1 cellular context compared by ENCODE assay signal in the genomic region with DNA sequence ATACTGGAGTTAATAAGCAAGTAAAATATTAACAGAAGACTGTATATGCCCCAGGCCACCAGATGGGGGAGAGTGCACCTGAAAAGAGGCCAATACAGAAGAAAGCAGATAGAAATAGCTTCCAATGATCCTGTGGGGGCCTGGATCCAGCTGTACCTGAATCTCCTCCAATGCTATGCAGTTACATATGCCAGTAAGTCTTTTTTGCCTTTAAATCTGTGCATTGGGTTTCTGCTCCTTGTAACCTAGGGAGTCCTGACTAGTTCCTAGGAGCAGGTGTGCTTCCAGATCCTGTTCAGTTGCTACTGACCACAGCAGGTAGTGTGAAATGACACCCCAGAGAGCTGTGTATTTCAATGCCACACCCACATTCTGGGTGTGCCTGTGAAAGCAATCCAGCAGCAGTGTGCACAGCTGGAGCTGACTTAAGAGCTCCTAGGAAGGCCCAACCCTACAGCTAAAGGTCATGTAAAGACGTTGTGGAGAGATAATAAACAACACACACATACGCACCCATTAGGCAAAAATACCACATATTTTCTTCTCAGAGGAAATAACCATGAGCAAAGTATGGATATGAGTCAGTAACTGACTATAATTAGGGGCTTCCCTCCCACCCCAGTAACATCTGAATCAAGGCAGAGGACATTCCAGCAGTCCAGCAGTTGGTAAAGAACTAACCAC.
A peak's percentile ranks its signal among the peaks of the same experiment; 100 is the strongest.
TF ChIP-seq lines count a peak whose summit lies in the region.

No MANE protein-coding gene starts in this region.

TF ChIP-seq in GM12878, 131 proteins besides CTCF, POLR2A, EP300 and RAD21 (continued from another document and continues in another):
- no peak for TF ChIP-seq BRCA1 (IDR thresholded peaks at IDR 0.05; ENCODE audit: low read depth, low read length)
- TF ChIP-seq MTA2 (IDR thresholded peaks at IDR 0.05; ENCODE audit: low read depth): peak; percentile 98
- TF ChIP-seq, protein P1, sequence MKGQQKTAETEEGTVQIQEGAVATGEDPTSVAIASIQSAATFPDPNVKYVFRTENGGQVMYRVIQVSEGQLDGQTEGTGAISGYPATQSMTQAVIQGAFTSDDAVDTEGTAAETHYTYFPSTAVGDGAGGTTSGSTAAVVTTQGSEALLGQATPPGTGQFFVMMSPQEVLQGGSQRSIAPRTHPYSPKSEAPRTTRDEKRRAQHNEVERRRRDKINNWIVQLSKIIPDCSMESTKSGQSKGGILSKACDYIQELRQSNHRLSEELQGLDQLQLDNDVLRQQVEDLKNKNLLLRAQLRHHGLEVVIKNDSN (IDR thresholded peaks at IDR 0.05; ENCODE audit: borderline replicate concordance, extremely low read length, insufficient read depth, low read depth, low read length): no peak
- no peak for TF ChIP-seq ZNF274 (IDR thresholded peaks at IDR 0.05; ENCODE audit: insufficient read depth, insufficient read length)
- TF ChIP-seq MXI1 (IDR thresholded peaks at IDR 0.05; ENCODE audit: low read depth, low read length): no peak
- peak; percentile 97 to 98 for TF ChIP-seq IKZF2 (IDR thresholded peaks at IDR 0.05)
- no peak for TF ChIP-seq SUPT20H (IDR thresholded peaks at IDR 0.05; ENCODE audit: borderline replicate concordance, control insufficient read depth, low read depth, low read length)
- TF ChIP-seq, protein P2, sequence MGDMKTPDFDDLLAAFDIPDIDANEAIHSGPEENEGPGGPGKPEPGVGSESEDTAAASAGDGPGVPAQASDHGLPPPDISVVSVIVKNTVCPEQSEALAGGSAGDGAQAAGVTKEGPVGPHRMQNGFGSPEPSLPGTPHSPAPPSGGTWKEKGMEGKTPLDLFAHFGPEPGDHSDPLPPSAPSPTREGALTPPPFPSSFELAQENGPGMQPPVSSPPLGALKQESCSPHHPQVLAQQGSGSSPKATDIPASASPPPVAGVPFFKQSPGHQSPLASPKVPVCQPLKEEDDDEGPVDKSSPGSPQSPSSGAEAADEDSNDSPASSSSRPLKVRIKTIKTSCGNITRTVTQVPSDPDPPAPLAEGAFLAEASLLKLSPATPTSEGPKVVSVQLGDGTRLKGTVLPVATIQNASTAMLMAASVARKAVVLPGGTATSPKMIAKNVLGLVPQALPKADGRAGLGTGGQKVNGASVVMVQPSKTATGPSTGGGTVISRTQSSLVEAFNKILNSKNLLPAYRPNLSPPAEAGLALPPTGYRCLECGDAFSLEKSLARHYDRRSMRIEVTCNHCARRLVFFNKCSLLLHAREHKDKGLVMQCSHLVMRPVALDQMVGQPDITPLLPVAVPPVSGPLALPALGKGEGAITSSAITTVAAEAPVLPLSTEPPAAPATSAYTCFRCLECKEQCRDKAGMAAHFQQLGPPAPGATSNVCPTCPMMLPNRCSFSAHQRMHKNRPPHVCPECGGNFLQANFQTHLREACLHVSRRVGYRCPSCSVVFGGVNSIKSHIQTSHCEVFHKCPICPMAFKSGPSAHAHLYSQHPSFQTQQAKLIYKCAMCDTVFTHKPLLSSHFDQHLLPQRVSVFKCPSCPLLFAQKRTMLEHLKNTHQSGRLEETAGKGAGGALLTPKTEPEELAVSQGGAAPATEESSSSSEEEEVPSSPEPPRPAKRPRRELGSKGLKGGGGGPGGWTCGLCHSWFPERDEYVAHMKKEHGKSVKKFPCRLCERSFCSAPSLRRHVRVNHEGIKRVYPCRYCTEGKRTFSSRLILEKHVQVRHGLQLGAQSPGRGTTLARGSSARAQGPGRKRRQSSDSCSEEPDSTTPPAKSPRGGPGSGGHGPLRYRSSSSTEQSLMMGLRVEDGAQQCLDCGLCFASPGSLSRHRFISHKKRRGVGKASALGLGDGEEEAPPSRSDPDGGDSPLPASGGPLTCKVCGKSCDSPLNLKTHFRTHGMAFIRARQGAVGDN (IDR thresholded peaks at IDR 0.05): no peak
- peak; percentile 91 for TF ChIP-seq MEF2A (IDR thresholded peaks at IDR 0.05; ENCODE audit: insufficient read depth, low read depth, low read length)
- no peak for TF ChIP-seq TARDBP (IDR thresholded peaks at IDR 0.05; ENCODE audit: borderline replicate concordance)
- TF ChIP-seq BACH1 (IDR thresholded peaks at IDR 0.05; ENCODE audit: borderline replicate concordance): peak; percentile 86
- TF ChIP-seq CBX5 (IDR thresholded peaks at IDR 0.05; ENCODE audit: low read depth): peak; percentile 62; the same call in 1 of the 2 replicates
- TF ChIP-seq CHD4 (IDR thresholded peaks at IDR 0.05): no peak
- TF ChIP-seq ZNF207 (IDR thresholded peaks at IDR 0.05; ENCODE audit: borderline replicate concordance): no peak
- no peak for TF ChIP-seq YBX1 (IDR thresholded peaks at IDR 0.05)
- no peak for TF ChIP-seq RFX5 (IDR thresholded peaks at IDR 0.05; ENCODE audit: low read depth, low read length)
- 0 out of 2 replicates have a peak, but pooled peaks have one; percentile 70 for TF ChIP-seq TCF12 (IDR thresholded peaks at IDR 0.05; ENCODE audit: low read depth, low read length)
- TF ChIP-seq SREBF1 (IDR thresholded peaks at IDR 0.05; ENCODE audit: low read length): no peak; the same call in 1 of the 2 replicates
- TF ChIP-seq SREBF2 (IDR thresholded peaks at IDR 0.05; ENCODE audit: low read length): no peak
- no peak for TF ChIP-seq EGR1 (IDR thresholded peaks at IDR 0.05; ENCODE audit: borderline replicate concordance in 1 of 2, low read depth in 2 of 2, low read length in 2 of 2)
- peak; percentile 76 for TF ChIP-seq GATAD2B (conservative IDR thresholded peaks at IDR 0.05; ENCODE audit: low read depth)
- TF ChIP-seq PAX5 (IDR thresholded peaks at IDR 0.05; ENCODE audit: borderline replicate concordance, low read depth, low read length): peak; percentile 82
- TF ChIP-seq SKIL (IDR thresholded peaks at IDR 0.05; ENCODE audit: low read depth, poor library complexity, severe bottlenecking): peak; percentile 89
- TF ChIP-seq SMC3 (IDR thresholded peaks at IDR 0.05; ENCODE audit: borderline replicate concordance, low read length): no peak; the same call in 1 of the 2 replicates
- TF ChIP-seq POU2F2 (IDR thresholded peaks at IDR 0.05; ENCODE audit: borderline replicate concordance, low read depth, low read length): peak; percentile 93
- TF ChIP-seq SMAD5 (IDR thresholded peaks at IDR 0.05; ENCODE audit: low read depth): no peak
- TF ChIP-seq, protein P3, sequence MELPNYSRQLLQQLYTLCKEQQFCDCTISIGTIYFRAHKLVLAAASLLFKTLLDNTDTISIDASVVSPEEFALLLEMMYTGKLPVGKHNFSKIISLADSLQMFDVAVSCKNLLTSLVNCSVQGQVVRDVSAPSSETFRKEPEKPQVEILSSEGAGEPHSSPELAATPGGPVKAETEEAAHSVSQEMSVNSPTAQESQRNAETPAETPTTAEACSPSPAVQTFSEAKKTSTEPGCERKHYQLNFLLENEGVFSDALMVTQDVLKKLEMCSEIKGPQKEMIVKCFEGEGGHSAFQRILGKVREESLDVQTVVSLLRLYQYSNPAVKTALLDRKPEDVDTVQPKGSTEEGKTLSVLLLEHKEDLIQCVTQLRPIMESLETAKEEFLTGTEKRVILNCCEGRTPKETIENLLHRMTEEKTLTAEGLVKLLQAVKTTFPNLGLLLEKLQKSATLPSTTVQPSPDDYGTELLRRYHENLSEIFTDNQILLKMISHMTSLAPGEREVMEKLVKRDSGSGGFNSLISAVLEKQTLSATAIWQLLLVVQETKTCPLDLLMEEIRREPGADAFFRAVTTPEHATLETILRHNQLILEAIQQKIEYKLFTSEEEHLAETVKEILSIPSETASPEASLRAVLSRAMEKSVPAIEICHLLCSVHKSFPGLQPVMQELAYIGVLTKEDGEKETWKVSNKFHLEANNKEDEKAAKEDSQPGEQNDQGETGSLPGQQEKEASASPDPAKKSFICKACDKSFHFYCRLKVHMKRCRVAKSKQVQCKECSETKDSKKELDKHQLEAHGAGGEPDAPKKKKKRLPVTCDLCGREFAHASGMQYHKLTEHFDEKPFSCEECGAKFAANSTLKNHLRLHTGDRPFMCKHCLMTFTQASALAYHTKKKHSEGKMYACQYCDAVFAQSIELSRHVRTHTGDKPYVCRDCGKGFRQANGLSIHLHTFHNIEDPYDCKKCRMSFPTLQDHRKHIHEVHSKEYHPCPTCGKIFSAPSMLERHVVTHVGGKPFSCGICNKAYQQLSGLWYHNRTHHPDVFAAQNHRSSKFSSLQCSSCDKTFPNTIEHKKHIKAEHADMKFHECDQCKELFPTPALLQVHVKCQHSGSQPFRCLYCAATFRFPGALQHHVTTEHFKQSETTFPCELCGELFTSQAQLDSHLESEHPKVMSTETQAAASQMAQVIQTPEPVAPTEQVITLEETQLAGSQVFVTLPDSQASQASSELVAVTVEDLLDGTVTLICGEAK (IDR thresholded peaks at IDR 0.05; ENCODE audit: borderline replicate concordance): no peak
- peak; percentile 98 for TF ChIP-seq NFIC (IDR thresholded peaks at IDR 0.05; ENCODE audit: low read depth, low read length)
- TF ChIP-seq, protein P4, sequence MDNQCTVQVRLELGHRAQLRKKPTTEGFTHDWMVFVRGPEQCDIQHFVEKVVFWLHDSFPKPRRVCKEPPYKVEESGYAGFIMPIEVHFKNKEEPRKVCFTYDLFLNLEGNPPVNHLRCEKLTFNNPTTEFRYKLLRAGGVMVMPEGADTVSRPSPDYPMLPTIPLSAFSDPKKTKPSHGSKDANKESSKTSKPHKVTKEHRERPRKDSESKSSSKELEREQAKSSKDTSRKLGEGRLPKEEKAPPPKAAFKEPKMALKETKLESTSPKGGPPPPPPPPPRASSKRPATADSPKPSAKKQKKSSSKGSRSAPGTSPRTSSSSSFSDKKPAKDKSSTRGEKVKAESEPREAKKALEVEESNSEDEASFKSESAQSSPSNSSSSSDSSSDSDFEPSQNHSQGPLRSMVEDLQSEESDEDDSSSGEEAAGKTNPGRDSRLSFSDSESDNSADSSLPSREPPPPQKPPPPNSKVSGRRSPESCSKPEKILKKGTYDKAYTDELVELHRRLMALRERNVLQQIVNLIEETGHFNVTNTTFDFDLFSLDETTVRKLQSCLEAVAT (IDR thresholded peaks at IDR 0.05): 0 out of 2 replicates have a peak, but pooled peaks have one; percentile 18
- TF ChIP-seq SP1 (IDR thresholded peaks at IDR 0.05; ENCODE audit: low read depth, low read length): peak; percentile 29
- peak; percentile 90 for TF ChIP-seq ATF7 (IDR thresholded peaks at IDR 0.05; ENCODE audit: low read depth)
- no peak for TF ChIP-seq SMAD1 (IDR thresholded peaks at IDR 0.05; ENCODE audit: low read depth, partially characterized antibody)
- peak; percentile 59; the same call in 1 of the 2 replicates for TF ChIP-seq CHD2 (IDR thresholded peaks at IDR 0.05; ENCODE audit: borderline replicate concordance, low read depth, low read length)
- TF ChIP-seq TAF1 (IDR thresholded peaks at IDR 0.05; ENCODE audit: borderline replicate concordance, low read depth, low read length): 0 out of 2 replicates have a peak, but pooled peaks have one; percentile 33
- TF ChIP-seq, protein P5, sequence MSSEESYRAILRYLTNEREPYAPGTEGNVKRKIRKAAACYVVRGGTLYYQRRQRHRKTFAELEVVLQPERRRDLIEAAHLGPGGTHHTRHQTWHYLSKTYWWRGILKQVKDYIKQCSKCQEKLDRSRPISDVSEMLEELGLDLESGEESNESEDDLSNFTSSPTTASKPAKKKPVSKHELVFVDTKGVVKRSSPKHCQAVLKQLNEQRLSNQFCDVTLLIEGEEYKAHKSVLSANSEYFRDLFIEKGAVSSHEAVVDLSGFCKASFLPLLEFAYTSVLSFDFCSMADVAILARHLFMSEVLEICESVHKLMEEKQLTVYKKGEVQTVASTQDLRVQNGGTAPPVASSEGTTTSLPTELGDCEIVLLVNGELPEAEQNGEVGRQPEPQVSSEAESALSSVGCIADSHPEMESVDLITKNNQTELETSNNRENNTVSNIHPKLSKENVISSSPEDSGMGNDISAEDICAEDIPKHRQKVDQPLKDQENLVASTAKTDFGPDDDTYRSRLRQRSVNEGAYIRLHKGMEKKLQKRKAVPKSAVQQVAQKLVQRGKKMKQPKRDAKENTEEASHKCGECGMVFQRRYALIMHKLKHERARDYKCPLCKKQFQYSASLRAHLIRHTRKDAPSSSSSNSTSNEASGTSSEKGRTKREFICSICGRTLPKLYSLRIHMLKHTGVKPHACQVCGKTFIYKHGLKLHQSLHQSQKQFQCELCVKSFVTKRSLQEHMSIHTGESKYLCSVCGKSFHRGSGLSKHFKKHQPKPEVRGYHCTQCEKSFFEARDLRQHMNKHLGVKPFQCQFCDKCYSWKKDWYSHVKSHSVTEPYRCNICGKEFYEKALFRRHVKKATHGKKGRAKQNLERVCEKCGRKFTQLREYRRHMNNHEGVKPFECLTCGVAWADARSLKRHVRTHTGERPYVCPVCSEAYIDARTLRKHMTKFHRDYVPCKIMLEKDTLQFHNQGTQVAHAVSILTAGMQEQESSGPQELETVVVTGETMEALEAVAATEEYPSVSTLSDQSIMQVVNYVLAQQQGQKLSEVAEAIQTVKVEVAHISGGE (CRISPR knock-in tag; IDR thresholded peaks at IDR 0.05): no peak
